Comparison of ENCODE assay signal across 1 cellular context in genomic region chr12:1576410-1577240, GRCh38.
TF ChIP-seq lines count a peak whose summit lies in the region.

No MANE protein-coding gene starts in this region.

TF ChIP-seq in K562, 482 proteins besides CTCF, POLR2A, EP300 and RAD21 (continued from another document and continues in another):
- TF ChIP-seq, protein P1, sequence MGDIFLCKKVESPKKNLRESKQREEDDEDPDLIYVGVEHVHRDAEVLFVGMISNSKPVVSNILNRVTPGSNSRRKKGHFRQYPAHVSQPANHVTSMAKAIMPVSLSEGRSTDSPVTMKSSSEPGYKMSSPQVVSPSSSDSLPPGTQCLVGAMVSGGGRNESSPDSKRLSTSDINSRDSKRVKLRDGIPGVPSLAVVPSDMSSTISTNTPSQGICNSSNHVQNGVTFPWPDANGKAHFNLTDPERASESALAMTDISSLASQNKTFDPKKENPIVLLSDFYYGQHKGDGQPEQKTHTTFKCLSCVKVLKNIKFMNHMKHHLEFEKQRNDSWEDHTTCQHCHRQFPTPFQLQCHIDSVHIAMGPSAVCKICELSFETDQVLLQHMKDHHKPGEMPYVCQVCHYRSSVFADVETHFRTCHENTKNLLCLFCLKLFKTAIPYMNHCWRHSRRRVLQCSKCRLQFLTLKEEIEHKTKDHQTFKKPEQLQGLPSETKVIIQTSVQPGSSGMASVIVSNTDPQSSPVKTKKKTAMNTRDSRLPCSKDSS (IDR thresholded peaks at IDR 0.05; ENCODE audit: low read depth, partially characterized antibody) = no peak
- peak; percentile 87 for TF ChIP-seq CXXC5 (CRISPR knock-in tag; IDR thresholded peaks at IDR 0.05)
- no peak for TF ChIP-seq MEF2D (tag; conservative IDR thresholded peaks at IDR 0.05; ENCODE audit: low read depth)
- no peak for TF ChIP-seq NFRKB (IDR thresholded peaks at IDR 0.05; ENCODE audit: low read depth)
- TF ChIP-seq NFE2L1 (tag; IDR thresholded peaks at IDR 0.05; ENCODE audit: borderline replicate concordance, low read depth) = no peak
- no peak for TF ChIP-seq U2AF1 (optimal IDR thresholded peaks at IDR 0.05; ENCODE audit: low read depth, low read length)
- TF ChIP-seq MTA1 (IDR thresholded peaks at IDR 0.05; ENCODE audit: borderline replicate concordance) = no peak
- TF ChIP-seq, protein P2, sequence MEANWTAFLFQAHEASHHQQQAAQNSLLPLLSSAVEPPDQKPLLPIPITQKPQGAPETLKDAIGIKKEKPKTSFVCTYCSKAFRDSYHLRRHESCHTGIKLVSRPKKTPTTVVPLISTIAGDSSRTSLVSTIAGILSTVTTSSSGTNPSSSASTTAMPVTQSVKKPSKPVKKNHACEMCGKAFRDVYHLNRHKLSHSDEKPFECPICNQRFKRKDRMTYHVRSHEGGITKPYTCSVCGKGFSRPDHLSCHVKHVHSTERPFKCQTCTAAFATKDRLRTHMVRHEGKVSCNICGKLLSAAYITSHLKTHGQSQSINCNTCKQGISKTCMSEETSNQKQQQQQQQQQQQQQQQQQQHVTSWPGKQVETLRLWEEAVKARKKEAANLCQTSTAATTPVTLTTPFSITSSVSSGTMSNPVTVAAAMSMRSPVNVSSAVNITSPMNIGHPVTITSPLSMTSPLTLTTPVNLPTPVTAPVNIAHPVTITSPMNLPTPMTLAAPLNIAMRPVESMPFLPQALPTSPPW (CRISPR knock-in tag; IDR thresholded peaks at IDR 0.05) = peak; percentile 23; the same call in 1 of the 2 replicates
- no peak for TF ChIP-seq SIRT6 (IDR thresholded peaks at IDR 0.05; ENCODE audit: low read depth, low read length)
- TF ChIP-seq ZNF239 (CRISPR knock-in tag; IDR thresholded peaks at IDR 0.05) = no peak
- TF ChIP-seq NR2C2 (CRISPR knock-in tag; IDR thresholded peaks at IDR 0.05) = no peak
- TF ChIP-seq NR2C2 (tag; IDR thresholded peaks at IDR 0.05) = no peak
- TF ChIP-seq, protein P3, sequence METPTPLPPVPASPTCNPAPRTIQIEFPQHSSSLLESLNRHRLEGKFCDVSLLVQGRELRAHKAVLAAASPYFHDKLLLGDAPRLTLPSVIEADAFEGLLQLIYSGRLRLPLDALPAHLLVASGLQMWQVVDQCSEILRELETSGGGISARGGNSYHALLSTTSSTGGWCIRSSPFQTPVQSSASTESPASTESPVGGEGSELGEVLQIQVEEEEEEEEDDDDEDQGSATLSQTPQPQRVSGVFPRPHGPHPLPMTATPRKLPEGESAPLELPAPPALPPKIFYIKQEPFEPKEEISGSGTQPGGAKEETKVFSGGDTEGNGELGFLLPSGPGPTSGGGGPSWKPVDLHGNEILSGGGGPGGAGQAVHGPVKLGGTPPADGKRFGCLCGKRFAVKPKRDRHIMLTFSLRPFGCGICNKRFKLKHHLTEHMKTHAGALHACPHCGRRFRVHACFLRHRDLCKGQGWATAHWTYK (CRISPR knock-in tag; IDR thresholded peaks at IDR 0.05) = no peak
- no peak for TF ChIP-seq ZFP91 (CRISPR knock-in tag; IDR thresholded peaks at IDR 0.05)
- no peak for TF ChIP-seq ZBTB12 (CRISPR knock-in tag; IDR thresholded peaks at IDR 0.05)
- TF ChIP-seq CBFA2T3 (IDR thresholded peaks at IDR 0.05) = peak; percentile 82
- no peak for TF ChIP-seq HCFC1 (IDR thresholded peaks at IDR 0.05; ENCODE audit: low read depth, low read length)
- TF ChIP-seq, protein P4, sequence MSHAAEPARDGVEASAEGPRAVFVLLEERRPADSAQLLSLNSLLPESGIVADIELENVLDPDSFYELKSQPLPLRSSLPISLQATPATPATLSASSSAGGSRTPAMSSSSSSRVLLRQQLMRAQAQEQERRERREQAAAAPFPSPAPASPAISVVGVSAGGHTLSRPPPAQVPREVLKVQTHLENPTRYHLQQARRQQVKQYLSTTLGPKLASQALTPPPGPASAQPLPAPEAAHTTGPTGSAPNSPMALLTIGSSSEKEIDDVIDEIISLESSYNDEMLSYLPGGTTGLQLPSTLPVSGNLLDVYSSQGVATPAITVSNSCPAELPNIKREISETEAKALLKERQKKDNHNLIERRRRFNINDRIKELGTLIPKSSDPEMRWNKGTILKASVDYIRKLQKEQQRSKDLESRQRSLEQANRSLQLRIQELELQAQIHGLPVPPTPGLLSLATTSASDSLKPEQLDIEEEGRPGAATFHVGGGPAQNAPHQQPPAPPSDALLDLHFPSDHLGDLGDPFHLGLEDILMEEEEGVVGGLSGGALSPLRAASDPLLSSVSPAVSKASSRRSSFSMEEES (CRISPR knock-in tag; IDR thresholded peaks at IDR 0.05) = no peak
- TF ChIP-seq ZNF507 (tag; conservative IDR thresholded peaks at IDR 0.05) = no peak
- TF ChIP-seq HNRNPUL1 (IDR thresholded peaks at IDR 0.05; ENCODE audit: low read length) = no peak
- no peak for TF ChIP-seq NCOA1 (IDR thresholded peaks at IDR 0.05; ENCODE audit: low read depth)
- no peak for TF ChIP-seq GTF2F1 (IDR thresholded peaks at IDR 0.05; ENCODE audit: low read depth, low read length)
- TF ChIP-seq KLF16 (IDR thresholded peaks at IDR 0.05) = peak; percentile 58; the same call in 1 of the 2 replicates
- TF ChIP-seq HNRNPH1 (optimal IDR thresholded peaks at IDR 0.05; ENCODE audit: low read depth, low read length) = no peak
- TF ChIP-seq ZBTB8A (IDR thresholded peaks at IDR 0.05; ENCODE audit: partially characterized antibody) = no peak
- no peak for TF ChIP-seq ZNF232 (CRISPR knock-in tag; IDR thresholded peaks at IDR 0.05)
- TF ChIP-seq NCOR1 (IDR thresholded peaks at IDR 0.05) = peak; percentile 53; the same call in 1 of the 2 replicates
- no peak for TF ChIP-seq SMAD3 (CRISPR knock-in tag; conservative IDR thresholded peaks at IDR 0.05)
- no peak for TF ChIP-seq GATAD2A (IDR thresholded peaks at IDR 0.05)
- no peak for TF ChIP-seq MAFG (tag; conservative IDR thresholded peaks at IDR 0.05)
- TF ChIP-seq, protein P5, sequence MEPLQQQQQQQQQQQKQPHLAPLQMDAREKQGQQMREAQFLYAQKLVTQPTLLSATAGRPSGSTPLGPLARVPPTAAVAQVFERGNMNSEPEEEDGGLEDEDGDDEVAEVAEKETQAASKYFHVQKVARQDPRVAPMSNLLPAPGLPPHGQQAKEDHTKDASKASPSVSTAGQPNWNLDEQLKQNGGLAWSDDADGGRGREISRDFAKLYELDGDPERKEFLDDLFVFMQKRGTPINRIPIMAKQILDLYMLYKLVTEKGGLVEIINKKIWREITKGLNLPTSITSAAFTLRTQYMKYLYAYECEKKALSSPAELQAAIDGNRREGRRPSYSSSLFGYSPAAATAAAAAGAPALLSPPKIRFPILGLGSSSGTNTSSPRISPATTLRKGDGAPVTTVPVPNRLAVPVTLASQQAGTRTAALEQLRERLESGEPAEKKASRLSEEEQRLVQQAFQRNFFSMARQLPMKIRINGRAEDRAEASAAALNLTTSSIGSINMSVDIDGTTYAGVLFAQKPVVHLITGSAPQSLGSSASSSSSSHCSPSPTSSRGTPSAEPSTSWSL (CRISPR knock-in tag; IDR thresholded peaks at IDR 0.05; ENCODE audit: borderline replicate concordance) = no peak
- no peak for TF ChIP-seq MAFF (IDR thresholded peaks at IDR 0.05; ENCODE audit: low read length)
- TF ChIP-seq ADNP (tag; IDR thresholded peaks at IDR 0.05) = no peak
- TF ChIP-seq MEIS2 (IDR thresholded peaks at IDR 0.05; ENCODE audit: partially characterized antibody) = peak; percentile 83
- peak; percentile 80 for TF ChIP-seq TCF3 (CRISPR knock-in tag; IDR thresholded peaks at IDR 0.05)
- TF ChIP-seq POLR2AphosphoS5 (IDR thresholded peaks at IDR 0.05; ENCODE audit: control insufficient read depth, insufficient read depth, low read depth, low read length) = peak; percentile 47; the same call in 1 of the 2 replicates
- no peak for TF ChIP-seq MEF2A (IDR thresholded peaks at IDR 0.05; ENCODE audit: control insufficient read depth, low read depth, low read length)
- no peak for TF ChIP-seq RB1 (IDR thresholded peaks at IDR 0.05; ENCODE audit: low read depth)
- peak; percentile 55; the same call in 1 of the 2 replicates for TF ChIP-seq SMARCE1 (IDR thresholded peaks at IDR 0.05)
- no peak for TF ChIP-seq PCBP2 (IDR thresholded peaks at IDR 0.05; ENCODE audit: low read depth, low read length, poor library complexity, severe bottlenecking)
- TF ChIP-seq, protein P6, sequence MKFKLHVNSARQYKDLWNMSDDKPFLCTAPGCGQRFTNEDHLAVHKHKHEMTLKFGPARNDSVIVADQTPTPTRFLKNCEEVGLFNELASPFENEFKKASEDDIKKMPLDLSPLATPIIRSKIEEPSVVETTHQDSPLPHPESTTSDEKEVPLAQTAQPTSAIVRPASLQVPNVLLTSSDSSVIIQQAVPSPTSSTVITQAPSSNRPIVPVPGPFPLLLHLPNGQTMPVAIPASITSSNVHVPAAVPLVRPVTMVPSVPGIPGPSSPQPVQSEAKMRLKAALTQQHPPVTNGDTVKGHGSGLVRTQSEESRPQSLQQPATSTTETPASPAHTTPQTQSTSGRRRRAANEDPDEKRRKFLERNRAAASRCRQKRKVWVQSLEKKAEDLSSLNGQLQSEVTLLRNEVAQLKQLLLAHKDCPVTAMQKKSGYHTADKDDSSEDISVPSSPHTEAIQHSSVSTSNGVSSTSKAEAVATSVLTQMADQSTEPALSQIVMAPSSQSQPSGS (CRISPR knock-in tag; IDR thresholded peaks at IDR 0.05) = no peak
- TF ChIP-seq IFI16 (CRISPR knock-in tag; IDR thresholded peaks at IDR 0.05) = no peak
- TF ChIP-seq BCL6 (CRISPR knock-in tag; IDR thresholded peaks at IDR 0.05) = no peak
- TF ChIP-seq POLR2H (tag; IDR thresholded peaks at IDR 0.05; ENCODE audit: low read depth) = no peak
- TF ChIP-seq, protein P7, sequence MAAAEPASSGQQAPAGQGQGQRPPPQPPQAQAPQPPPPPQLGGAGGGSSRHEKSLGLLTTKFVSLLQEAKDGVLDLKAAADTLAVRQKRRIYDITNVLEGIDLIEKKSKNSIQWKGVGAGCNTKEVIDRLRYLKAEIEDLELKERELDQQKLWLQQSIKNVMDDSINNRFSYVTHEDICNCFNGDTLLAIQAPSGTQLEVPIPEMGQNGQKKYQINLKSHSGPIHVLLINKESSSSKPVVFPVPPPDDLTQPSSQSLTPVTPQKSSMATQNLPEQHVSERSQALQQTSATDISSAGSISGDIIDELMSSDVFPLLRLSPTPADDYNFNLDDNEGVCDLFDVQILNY (CRISPR knock-in tag; IDR thresholded peaks at IDR 0.05) = no peak
- TF ChIP-seq NR2C1 (IDR thresholded peaks at IDR 0.05) = no peak
- no peak for TF ChIP-seq NR2C1 (tag; IDR thresholded peaks at IDR 0.05)
- no peak for TF ChIP-seq NR2F6 (CRISPR knock-in tag; IDR thresholded peaks at IDR 0.05)
- TF ChIP-seq, protein P8, sequence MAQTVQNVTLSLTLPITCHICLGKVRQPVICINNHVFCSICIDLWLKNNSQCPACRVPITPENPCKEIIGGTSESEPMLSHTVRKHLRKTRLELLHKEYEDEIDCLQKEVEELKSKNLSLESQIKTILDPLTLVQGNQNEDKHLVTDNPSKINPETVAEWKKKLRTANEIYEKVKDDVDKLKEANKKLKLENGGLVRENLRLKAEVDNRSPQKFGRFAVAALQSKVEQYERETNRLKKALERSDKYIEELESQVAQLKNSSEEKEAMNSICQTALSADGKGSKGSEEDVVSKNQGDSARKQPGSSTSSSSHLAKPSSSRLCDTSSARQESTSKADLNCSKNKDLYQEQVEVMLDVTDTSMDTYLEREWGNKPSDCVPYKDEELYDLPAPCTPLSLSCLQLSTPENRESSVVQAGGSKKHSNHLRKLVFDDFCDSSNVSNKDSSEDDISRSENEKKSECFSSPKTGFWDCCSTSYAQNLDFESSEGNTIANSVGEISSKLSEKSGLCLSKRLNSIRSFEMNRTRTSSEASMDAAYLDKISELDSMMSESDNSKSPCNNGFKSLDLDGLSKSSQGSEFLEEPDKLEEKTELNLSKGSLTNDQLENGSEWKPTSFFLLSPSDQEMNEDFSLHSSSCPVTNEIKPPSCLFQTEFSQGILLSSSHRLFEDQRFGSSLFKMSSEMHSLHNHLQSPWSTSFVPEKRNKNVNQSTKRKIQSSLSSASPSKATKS (CRISPR knock-in tag; IDR thresholded peaks at IDR 0.05) = no peak
- peak; percentile 14 for TF ChIP-seq DACH1 (IDR thresholded peaks at IDR 0.05; ENCODE audit: partially characterized antibody)
- TF ChIP-seq SIX5 (IDR thresholded peaks at IDR 0.05; ENCODE audit: borderline replicate concordance in 1 of 2, insufficient read depth in 1 of 2, low read depth in 1 of 2, low read length in 2 of 2) = no peak
- no peak for TF ChIP-seq FOXJ3 (CRISPR knock-in tag; IDR thresholded peaks at IDR 0.05)
- TF ChIP-seq, protein P9, sequence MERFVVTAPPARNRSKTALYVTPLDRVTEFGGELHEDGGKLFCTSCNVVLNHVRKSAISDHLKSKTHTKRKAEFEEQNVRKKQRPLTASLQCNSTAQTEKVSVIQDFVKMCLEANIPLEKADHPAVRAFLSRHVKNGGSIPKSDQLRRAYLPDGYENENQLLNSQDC (CRISPR knock-in tag; IDR thresholded peaks at IDR 0.05) = no peak
- peak; percentile 53; the same call in 1 of the 2 replicates for TF ChIP-seq JUND (IDR thresholded peaks at IDR 0.05; ENCODE audit: borderline replicate concordance, low read depth, low read length)
- no peak; the same call in 2 of the 3 replicates for TF ChIP-seq JUND (tag; IDR thresholded peaks at IDR 0.05; ENCODE audit: borderline replicate concordance, low read depth, low read length)
- TF ChIP-seq ZNF277 (CRISPR knock-in tag; IDR thresholded peaks at IDR 0.05; ENCODE audit: borderline replicate concordance) = no peak
- TF ChIP-seq ZNF583 (CRISPR knock-in tag; IDR thresholded peaks at IDR 0.05) = no peak
- TF ChIP-seq FOXK1 (CRISPR knock-in tag; IDR thresholded peaks at IDR 0.05; ENCODE audit: borderline replicate concordance) = no peak
